Comparison of ENCODE assay signal across 15 cellular contexts in the genomic region with DNA sequence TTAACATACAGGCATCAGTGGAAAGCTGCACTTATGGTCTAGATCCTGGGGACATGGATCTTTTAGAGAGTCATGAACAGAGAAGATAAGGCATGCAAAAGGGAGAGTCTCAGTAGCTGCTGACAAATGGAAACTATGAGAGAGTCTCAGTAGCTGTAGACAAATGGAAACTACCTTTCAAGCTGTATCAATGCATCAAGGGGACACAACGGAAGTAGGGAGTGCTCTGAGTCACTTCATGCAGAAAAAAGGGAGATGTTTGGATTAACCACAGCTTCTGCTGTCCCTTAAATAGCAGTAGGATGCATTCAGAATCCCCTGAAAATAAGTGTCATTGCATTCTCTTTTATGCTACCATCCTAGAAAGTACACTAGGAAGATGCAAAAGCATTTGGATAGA.
DNase-seq lines count a peak whose midpoint lies in the region; ATAC-seq and TF ChIP-seq lines count a peak whose summit lies in the region.
"Had no signal": no experiment of that assay in that cellular context is flagged by ENCODE, and none has a peak within 500 bp of the region (broad histone marks: within the 10 kb centered on the region; RNA-seq: fewer than 3 reads in every experiment).

No MANE protein-coding gene starts in this region.

- TF ChIP-seq CTCF in GM13976 (IDR thresholded peaks at IDR 0.05; ENCODE audit: borderline replicate concordance, control extremely low read depth, extremely low read depth, insufficient read depth, missing control alignments) = no peak

- DNase-seq in GM13976 (ENCODE audit: low spot score) (peak; percentile 28), AG20443 (ENCODE audit: low spot score) (no peak), COLO829 (ENCODE audit: low spot score) (no peak)
- no peak for DNase-seq in activated naive CD4-positive, alpha-beta T cell treated with anti-CD3 and anti-CD28 coated beads, Interleukin-2, amount 50 U/mL, for 16 hours
- no peak for DNase-seq in activated CD4-positive, CD25-positive, alpha-beta regulatory T cell (lab: John Stamatoyannopoulos, UW)
- DNase-seq: DND-41, foreskin keratinocyte, kidney, NCI-H69, transverse colon, WERI-Rb-1 had no signal

- ATAC-seq in GM19328 (IDR thresholded peaks at IDR 0.05; ENCODE audit: unreplicated experiment) (peak; percentile 69), HG02759 (IDR thresholded peaks at IDR 0.05; ENCODE audit: unreplicated experiment) (peak; percentile 92), HG03378 (IDR thresholded peaks at IDR 0.05; ENCODE audit: unreplicated experiment) (peak; percentile 97)
- ATAC-seq: foreskin keratinocyte, sciatic nerve had no signal

- in situ Hi-C loops in GM13976 (cut with MboI; ENCODE audit: low sequenced_read_pairs, unreplicated experiment) = no loop called here
